In the genomic region with DNA sequence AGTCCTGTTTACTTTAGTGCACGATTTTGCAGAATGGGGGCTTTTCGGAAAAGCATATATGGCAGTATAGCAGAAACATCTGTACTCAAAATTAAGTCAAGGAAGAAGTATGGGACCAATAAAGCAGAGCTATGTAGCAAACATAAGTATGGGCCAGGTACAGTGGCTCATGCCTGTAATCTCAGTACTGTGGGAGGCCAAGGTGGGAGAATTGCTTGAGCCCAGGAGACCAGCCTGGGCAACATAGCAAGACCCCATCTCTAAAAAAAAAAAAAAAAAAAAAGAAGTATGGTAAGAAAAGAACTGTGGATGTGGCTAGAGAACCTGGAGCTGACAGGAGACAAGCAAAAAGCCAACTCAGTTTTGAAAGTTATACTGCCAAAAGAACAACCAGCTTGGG, we compare ENCODE assay signal across 18 cellular contexts. TPM values are rescaled to one million over a fixed set of nuclear protein-coding genes. Genes with fewer than 3 reads are reported as not detected.
A peak's percentile ranks its signal among the peaks of the same experiment; 100 is the strongest.
DNase-seq lines count a peak whose midpoint lies in the region; ATAC-seq and TF ChIP-seq lines count a peak whose summit lies in the region.
"Had no signal": no experiment of that assay in that cellular context is flagged by ENCODE, and none has a peak within 500 bp of the region (broad histone marks: within the 10 kb centered on the region; RNA-seq: fewer than 3 reads in every experiment).

No MANE protein-coding gene starts in this region.

- H3K36me3 ChIP-seq in HEK293 (ENCODE audit: control insufficient read depth in 2 of 2, insufficient read depth in 1 of 2, low read length in 2 of 2) = no peaks in the 10 kb centered on the region; a peak in 1 of 3 replicates

- H3K36me3 Mint-ChIP-seq in activated T-helper 1 cell treated with anti-CD3 and anti-CD28 coated beads, Interleukin-12 subunit alpha, Interleukin-12 subunit beta, Interleukin-2, Interleukin-4 antibody, amounts not matched to agents 30 ng/mL and 10 ng/mL and 1 ng/mL, durations not matched to agents 14 hours and 24 hours and 36 hours (ENCODE audit: low read depth) = peaks cover 7% of the 10 kb centered on the region
- H3K36me3 Mint-ChIP-seq in immature natural killer cell = no peaks in the 10 kb centered on the region
- H3K36me3 Mint-ChIP-seq in activated CD4-positive, alpha-beta T cell treated with anti-CD3 and anti-CD28 coated beads for 36 hours (ENCODE audit: low read depth) = no peaks in the 10 kb centered on the region

- no peaks in the 10 kb centered on the region for H3K9me3 Mint-ChIP-seq in activated T-helper 1 cell treated with anti-CD3 and anti-CD28 coated beads, Interleukin-12 subunit alpha, Interleukin-12 subunit beta, Interleukin-2, Interleukin-4 antibody, amounts not matched to agents 30 ng/mL and 10 ng/mL and 1 ng/mL, durations not matched to agents 14 hours and 24 hours and 36 hours
- no peaks in the 10 kb centered on the region for H3K9me3 Mint-ChIP-seq in immature natural killer cell
- no peaks in the 10 kb centered on the region for H3K9me3 Mint-ChIP-seq in activated CD4-positive, alpha-beta T cell treated with anti-CD3 and anti-CD28 coated beads for 36 hours (ENCODE audit: low read depth)
- H3K9me3 Mint-ChIP-seq: CD4-positive, alpha-beta memory T cell; HFFc6 had no signal

- H3K27me3 Mint-ChIP-seq in activated T-helper 1 cell treated with anti-CD3 and anti-CD28 coated beads, Interleukin-12 subunit alpha, Interleukin-12 subunit beta, Interleukin-2, Interleukin-4 antibody, amounts not matched to agents 30 ng/mL and 10 ng/mL and 1 ng/mL, durations not matched to agents 14 hours and 24 hours and 36 hours (ENCODE audit: insufficient read depth) = no peaks in the 10 kb centered on the region
- H3K27me3 Mint-ChIP-seq in immature natural killer cell (ENCODE audit: low read depth in 3 of 3) = no peaks in the 10 kb centered on the region
- H3K27me3 Mint-ChIP-seq in activated CD4-positive, alpha-beta T cell treated with anti-CD3 and anti-CD28 coated beads for 36 hours = no peaks in the 10 kb centered on the region
- H3K27me3 Mint-ChIP-seq: CD4-positive, alpha-beta memory T cell had no signal

- no peak overlapping the region for H3K27ac ChIP-seq in HEK293 (ENCODE audit: extremely low read depth, low read depth, low read length)
- H3K27ac ChIP-seq: GM23248 had no signal

- no peak for ATAC-seq in activated CD4-positive, alpha-beta T cell treated with anti-CD3 and anti-CD28 coated beads for 36 hours

- TF ChIP-seq CTCF in HEK293 (tag by site-specific recombination; IDR thresholded peaks at IDR 0.05) = no peak

- H3K27ac Mint-ChIP-seq in activated T-helper 1 cell treated with anti-CD3 and anti-CD28 coated beads, Interleukin-12 subunit alpha, Interleukin-12 subunit beta, Interleukin-2, Interleukin-4 antibody, amounts not matched to agents 30 ng/mL and 10 ng/mL and 1 ng/mL, durations not matched to agents 14 hours and 24 hours and 36 hours = peak overlapping the region; percentile 36
- H3K27ac Mint-ChIP-seq in immature natural killer cell = peak overlapping the region in 3 of 6 donors; percentile 34 to 55 (median 51)
- H3K27ac Mint-ChIP-seq in activated CD4-positive, alpha-beta T cell treated with anti-CD3 and anti-CD28 coated beads for 36 hours = no peak overlapping the region
- H3K27ac Mint-ChIP-seq: HFFc6 had no signal

- H3K4me3 ChIP-seq in HEK293 (ENCODE audit: low read depth, low read length) = no peak overlapping the region
- H3K4me3 ChIP-seq: GM23248 had no signal

- no peak overlapping the region for H3K4me3 Mint-ChIP-seq in activated T-helper 1 cell treated with anti-CD3 and anti-CD28 coated beads, Interleukin-12 subunit alpha, Interleukin-12 subunit beta, Interleukin-2, Interleukin-4 antibody, amounts not matched to agents 30 ng/mL and 10 ng/mL and 1 ng/mL, durations not matched to agents 14 hours and 24 hours and 36 hours
- H3K4me3 Mint-ChIP-seq in immature natural killer cell = no peak overlapping the region
- H3K4me3 Mint-ChIP-seq in activated CD4-positive, alpha-beta T cell treated with anti-CD3 and anti-CD28 coated beads for 36 hours = no peak overlapping the region
- H3K4me3 Mint-ChIP-seq: CD4-positive, alpha-beta memory T cell; HFFc6 had no signal

- POLR2A ChIA-PET in HEK293 (lab: Yijun Ruan, JAX) (interaction anchor here (0.7 kb wide), 2 partner anchors 15 to 507 kb away, joined by 3 to 4 read pairs; no protein-coding TSS in a partner anchor), HEK293T (lab: Yijun Ruan, JAX) (no interaction called here)
- POLR2A ChIA-PET in activated CD4-positive, alpha-beta T cell treated with anti-CD3 and anti-CD28 coated beads for 36 hours (lab: Charles Lee) = no interaction called here

- intact Hi-C loops in activated T-helper 1 cell treated with anti-CD3 and anti-CD28 coated beads, Interleukin-12 subunit alpha, Interleukin-12 subunit beta, Interleukin-2, Interleukin-4 antibody, amounts not matched to agents 30 ng/mL and 10 ng/mL and 1 ng/mL, durations not matched to agents 14 hours and 24 hours and 36 hours (cut with micrococcal nuclease) = no loop called here
- intact Hi-C loops in activated CD4-positive, alpha-beta T cell treated with anti-CD3 and anti-CD28 coated beads for 36 hours (cut with DNase I, micrococcal nuclease) = no loop called here

- DNase-seq in HEK293T (ENCODE audit: extremely low spot score) (no peak), islet precursor cell (peak; percentile 4), NCI-H1092 treated with DMSO at 0.1 percent for 48 hours (lab: John Stamatoyannopoulos, UW) (no peak), immature natural killer cell (no peak)
- DNase-seq in activated T-helper 1 cell treated with anti-CD3 and anti-CD28 coated beads, Interleukin-12 subunit alpha, Interleukin-12 subunit beta, Interleukin-2, Interleukin-4 antibody, amounts not matched to agents 30 ng/mL and 10 ng/mL and 1 ng/mL, durations not matched to agents 14 hours and 24 hours and 36 hours (ENCODE audit: low spot score) = no peak
- no peak for DNase-seq in activated CD4-positive, alpha-beta T cell treated with anti-CD3 and anti-CD28 coated beads for 36 hours
- DNase-seq: C1 segment of cervical spinal cord; Calu3; CD4-positive, alpha-beta memory T cell; COR-L47; DMS53; DMS79 treated with DMSO at 0.1 percent for 48 hours; GF-D8; GM23248; H7; HCEC 1CT; HFFc6 had no signal

- H3K4me1 ChIP-seq in HEK293 (ENCODE audit: control insufficient read depth, insufficient read depth, low read length) = peaks cover 5% of the 10 kb centered on the region

- CTCF ChIA-PET in HEK293 (lab: Yijun Ruan, JAX) (interaction anchor here (1.0 kb wide), 1 partner anchor 82 kb away, joined by 4 read pairs; no protein-coding TSS in a partner anchor), HEK293T (lab: Yijun Ruan, JAX) (interaction anchor here (1.3 kb wide), 1 partner anchor 16 kb away, joined by 9 read pairs; no protein-coding TSS in a partner anchor)
- CTCF ChIA-PET in activated CD4-positive, alpha-beta T cell treated with anti-CD3 and anti-CD28 coated beads for 36 hours (lab: Charles Lee) = interaction anchor here (0.6 to 1.2 kb wide), 3 partner anchors 12 to 1106 kb away, joined by 3 read pairs; no protein-coding TSS in a partner anchor

- peaks cover 47% of the 10 kb centered on the region for H3K4me1 Mint-ChIP-seq in activated T-helper 1 cell treated with anti-CD3 and anti-CD28 coated beads, Interleukin-12 subunit alpha, Interleukin-12 subunit beta, Interleukin-2, Interleukin-4 antibody, amounts not matched to agents 30 ng/mL and 10 ng/mL and 1 ng/mL, durations not matched to agents 14 hours and 24 hours and 36 hours (ENCODE audit: low read depth)
- H3K4me1 Mint-ChIP-seq in immature natural killer cell = peaks cover 53 to 75% of the 10 kb centered on the region in 2 donors
- peaks cover 44% of the 10 kb centered on the region for H3K4me1 Mint-ChIP-seq in activated CD4-positive, alpha-beta T cell treated with anti-CD3 and anti-CD28 coated beads for 36 hours

- no peaks in the 10 kb centered on the region for H3K9me3 ChIP-seq in HEK293 (ENCODE audit: control insufficient read depth, insufficient read depth, low read depth, low read length)

TF ChIP-seq in HEK293, 187 proteins besides CTCF, POLR2A, EP300 and RAD21 (continues in another document):
- TF ChIP-seq ZNF777 (tag by site-specific recombination; IDR thresholded peaks at IDR 0.05; ENCODE audit: borderline replicate concordance) = no peak
- TF ChIP-seq ZNF121 (tag by site-specific recombination; IDR thresholded peaks at IDR 0.05) = peak; percentile 67
- no peak for TF ChIP-seq ZIC2 (tag by site-specific recombination; IDR thresholded peaks at IDR 0.05)

TF ChIP-seq in HEK293T, 16 proteins besides CTCF, POLR2A, EP300 and RAD21:
- TF ChIP-seq ZNF384 (IDR thresholded peaks at IDR 0.05) (0 out of 2 replicates have a peak, but pooled peaks have one; percentile 26), ELF4 (IDR thresholded peaks at IDR 0.05) (no peak), LEF1 (IDR thresholded peaks at IDR 0.05; ENCODE audit: borderline replicate concordance) (no peak), ARNT (IDR thresholded peaks at IDR 0.05) (no peak), TARDBP (IDR thresholded peaks at IDR 0.05) (no peak), SUZ12 (IDR thresholded peaks at IDR 0.05) (no peak), FOXA1 (IDR thresholded peaks at IDR 0.05) (no peak)
- TF ChIP-seq, protein P1, sequence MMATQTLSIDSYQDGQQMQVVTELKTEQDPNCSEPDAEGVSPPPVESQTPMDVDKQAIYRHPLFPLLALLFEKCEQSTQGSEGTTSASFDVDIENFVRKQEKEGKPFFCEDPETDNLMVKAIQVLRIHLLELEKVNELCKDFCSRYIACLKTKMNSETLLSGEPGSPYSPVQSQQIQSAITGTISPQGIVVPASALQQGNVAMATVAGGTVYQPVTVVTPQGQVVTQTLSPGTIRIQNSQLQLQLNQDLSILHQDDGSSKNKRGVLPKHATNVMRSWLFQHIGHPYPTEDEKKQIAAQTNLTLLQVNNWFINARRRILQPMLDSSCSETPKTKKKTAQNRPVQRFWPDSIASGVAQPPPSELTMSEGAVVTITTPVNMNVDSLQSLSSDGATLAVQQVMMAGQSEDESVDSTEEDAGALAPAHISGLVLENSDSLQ (IDR thresholded peaks at IDR 0.05) = no peak

RNA-seq across cellular contexts. Expression of a gene that starts 36.1 kb away (rescaled TPM):
- 6.3 and 7.5 TPM in 2 replicates for total RNA-seq in activated T-helper 1 cell treated with anti-CD3 and anti-CD28 coated beads, Interleukin-12 subunit alpha, Interleukin-12 subunit beta, Interleukin-2, Interleukin-4 antibody, amounts not matched to agents 30 ng/mL and 10 ng/mL and 1 ng/mL, durations not matched to agents 14 hours and 24 hours and 36 hours
- polyA plus RNA-seq in immature natural killer cell = 10 to 100 TPM in 2 of 3 donors, 1 to 10 TPM in 1; 9.7 to 25.8 (median 16.0) TPM
- total RNA-seq in activated CD4-positive, alpha-beta T cell treated with anti-CD3 and anti-CD28 coated beads for 36 hours = 1 to 10 TPM; 5.2 to 7.0 TPM
